Comparison of ENCODE assay signal across 8 cellular contexts in genomic region chr15:67834593-67835348, GRCh38. TPM values are rescaled to one million over a fixed set of nuclear protein-coding genes. Genes with fewer than 3 reads are reported as not detected.
A peak's percentile ranks its signal among the peaks of the same experiment; 100 is the strongest.
DNase-seq lines count a peak whose midpoint lies in the region; ATAC-seq and TF ChIP-seq lines count a peak whose summit lies in the region.

No MANE protein-coding gene starts in this region.

- POLR2A ChIA-PET in activated CD8-positive, alpha-beta T cell treated with anti-CD3 and anti-CD28 coated beads for 36 hours (lab: Charles Lee) = interaction anchor here (0.8 to 1.2 kb wide), 2 partner anchors 11 to 231 kb away, joined by 3 read pairs; no protein-coding TSS in a partner anchor

- peak overlapping the region; percentile 68 for H3K4me3 Mint-ChIP-seq in activated CD8-positive, alpha-beta T cell treated with anti-CD3 and anti-CD28 coated beads for 36 hours

- DNase-seq in NCI-H82 (lab: John Stamatoyannopoulos, UW) (peak; percentile 49), NCI-H82 treated with DMSO at 0.1 percent for 48 hours (lab: John Stamatoyannopoulos, UW; ENCODE audit: unreplicated experiment) (no peak), iPS-NIHi11 (ENCODE audit: low spot score) (peak; percentile 35), NCI-H510A (lab: John Stamatoyannopoulos, UW) (no peak), COR-L47 (lab: John Stamatoyannopoulos, UW) (no peak), HuH-7 (ENCODE audit: low spot score) (no peak)
- no peak for DNase-seq in activated CD8-positive, alpha-beta T cell treated with anti-CD3 and anti-CD28 coated beads for 36 hours
- peak; percentile 30 for DNase-seq in stimulated activated CD8-positive, alpha-beta memory T cell treated with anti-CD3 and anti-CD28 coated beads, Interleukin-4, amount 100 ng/mL, for 48 hours

- H3K27ac Mint-ChIP-seq in activated CD8-positive, alpha-beta T cell treated with anti-CD3 and anti-CD28 coated beads for 36 hours = no peak overlapping the region

- peaks cover 61% of the 10 kb centered on the region for H3K27me3 Mint-ChIP-seq in activated CD8-positive, alpha-beta T cell treated with anti-CD3 and anti-CD28 coated beads for 36 hours

- CTCF ChIA-PET in activated CD8-positive, alpha-beta T cell treated with anti-CD3 and anti-CD28 coated beads for 36 hours (lab: Charles Lee) = interaction anchor here (0.9 to 4.2 kb wide), 10 partner anchors 10 to 888 kb away, joined by 3 to 74 read pairs (median 6); partner anchors contain the start of gene SKOR1

- no peaks in the 10 kb centered on the region for H3K36me3 Mint-ChIP-seq in activated CD8-positive, alpha-beta T cell treated with anti-CD3 and anti-CD28 coated beads for 36 hours (ENCODE audit: low read depth)

- H3K4me1 Mint-ChIP-seq in activated CD8-positive, alpha-beta T cell treated with anti-CD3 and anti-CD28 coated beads for 36 hours (ENCODE audit: low read depth) = peaks cover 25% of the 10 kb centered on the region

- ATAC-seq in activated CD8-positive, alpha-beta T cell treated with anti-CD3 and anti-CD28 coated beads for 36 hours = peak; percentile 10

- H3K9me3 Mint-ChIP-seq in activated CD8-positive, alpha-beta T cell treated with anti-CD3 and anti-CD28 coated beads for 36 hours = no peaks in the 10 kb centered on the region

- no peak for TF ChIP-seq CTCF in activated CD8-positive, alpha-beta T cell treated with anti-CD3 and anti-CD28 coated beads for 36 hours (IDR thresholded peaks at IDR 0.05)

- intact Hi-C loops in activated CD8-positive, alpha-beta T cell treated with anti-CD3 and anti-CD28 coated beads for 36 hours (cut with micrococcal nuclease) = loop anchor here (10.0 kb wide), 2 partner anchors 310 to 890 kb away; partner anchors contain the start of gene C15orf61

RNA-seq across cellular contexts. Expression of gene RNU6-1, which starts 5.1 kb away (rescaled TPM):
- total RNA-seq in activated CD8-positive, alpha-beta T cell treated with anti-CD3 and anti-CD28 coated beads for 36 hours = not detected

RNA-seq across cellular contexts. Expression of gene SKOR1, which starts 9.5 kb away (rescaled TPM):
- total RNA-seq in activated CD8-positive, alpha-beta T cell treated with anti-CD3 and anti-CD28 coated beads for 36 hours = under 1 TPM; 0.09 to 0.25 TPM

Comparison
In these comparisons a context has a peak if more than half of its experiments do, and no peak if none do; other contexts are left out.
1. DNase-seq: peak in NCI-H82 (single experiment), iPS-NIHi11 (single experiment) and stimulated activated CD8-positive, alpha-beta memory T cell treated with anti-CD3 and anti-CD28 coated beads, Interleukin-4, amount 100 ng/mL, for 48 hours (single experiment); none in NCI-H82 treated with DMSO at 0.1 percent for 48 hours (single experiment), activated CD8-positive, alpha-beta T cell treated with anti-CD3 and anti-CD28 coated beads for 36 hours (single experiment), NCI-H510A (single experiment), COR-L47 (single experiment) and HuH-7 (single experiment).